ENCODE assay signal across 8 cellular contexts in genomic region chr1:92953491-92953890, GRCh38. TPM values are rescaled to one million over a fixed set of nuclear protein-coding genes. Genes with fewer than 3 reads are reported as not detected.
DNase-seq lines count a peak whose midpoint lies in the region; ATAC-seq, FAIRE-seq and TF ChIP-seq lines count a peak whose summit lies in the region.

No MANE protein-coding gene starts in this region.

- H3K4me1 ChIP-seq in kidney (ENCODE audit: control insufficient read depth in 1 of 2, insufficient read depth in 1 of 2, low read depth in 1 of 2, low read length in 2 of 2) = peaks cover 7% of the 10 kb centered on the region in 2 donors

- peak; percentile 72 for ATAC-seq in GM21423 (IDR thresholded peaks at IDR 0.05; ENCODE audit: unreplicated experiment)
- peak; percentile 58 for ATAC-seq in HG03469 (IDR thresholded peaks at IDR 0.05; ENCODE audit: unreplicated experiment)

- no peaks in the 10 kb centered on the region for H3K9me3 ChIP-seq in kidney (ENCODE audit: control insufficient read depth in 1 of 2, low read length in 2 of 2)

- no peak for TF ChIP-seq POLR2A in GM12891 (IDR thresholded peaks at IDR 0.05; ENCODE audit: low read depth, low read length)

- H3K9ac ChIP-seq in kidney (ENCODE audit: low read length in 2 of 2) = no peak overlapping the region

- DNase-seq in GM12891 (ENCODE audit: insufficient read length, low spot score) (no peak), NCI-H2081 treated with DMSO at 0.1 percent for 48 hours (lab: John Stamatoyannopoulos, UW) (no peak), GDM1 (lab: John Stamatoyannopoulos, UW) (no peak), dermis blood vessel endothelial cell (no peak), kidney (no peak)

- peak overlapping the region; percentile 79 for H3K27ac Mint-ChIP-seq in activated naive CD8-positive, alpha-beta T cell

- H3K4me3 Mint-ChIP-seq in activated naive CD8-positive, alpha-beta T cell = peak overlapping the region; percentile 59

- peaks cover 63% of the 10 kb centered on the region for H3K4me1 Mint-ChIP-seq in activated naive CD8-positive, alpha-beta T cell (ENCODE audit: low read depth)

- no peaks in the 10 kb centered on the region for H3K27me3 Mint-ChIP-seq in activated naive CD8-positive, alpha-beta T cell

- no peak overlapping the region for H3K27ac ChIP-seq in kidney (ENCODE audit: low read depth in 2 of 2, low read length in 2 of 2)

- no peaks in the 10 kb centered on the region for H3K9me3 Mint-ChIP-seq in activated naive CD8-positive, alpha-beta T cell (ENCODE audit: low read depth)

- no peak for TF ChIP-seq CTCF in kidney (IDR thresholded peaks at IDR 0.05; ENCODE audit: borderline replicate concordance, extremely low read depth, insufficient read depth)

- intact Hi-C loops in kidney (cut with DNase I) = no loop called here

- no peaks in the 10 kb centered on the region for H3K36me3 ChIP-seq in kidney (ENCODE audit: control insufficient read depth in 1 of 2, insufficient read depth in 2 of 2, low read length in 2 of 2)

- H3K4me3 ChIP-seq in kidney (ENCODE audit: low read length in 2 of 2) = no peak overlapping the region

- no peaks in the 10 kb centered on the region for H3K36me3 Mint-ChIP-seq in activated naive CD8-positive, alpha-beta T cell

- FAIRE-seq in GM12891 (lab: Jason Lieb, UNC) (peak; percentile 92), kidney (lab: Jason Lieb, UNC) (no peak)

TF ChIP-seq in GM12891, 5 proteins besides CTCF, POLR2A, EP300 and RAD21:
- TF ChIP-seq PAX5 (IDR thresholded peaks at IDR 0.05; ENCODE audit: insufficient read depth, low read length, severe bottlenecking) (no peak), SPI1 (IDR thresholded peaks at IDR 0.05; ENCODE audit: low read depth, low read length) (peak; percentile 76), POLR2AphosphoS5 (IDR thresholded peaks at IDR 0.05; ENCODE audit: low read depth, low read length) (no peak), POU2F2 (IDR thresholded peaks at IDR 0.05; ENCODE audit: low read depth, low read length) (no peak), TAF1 (IDR thresholded peaks at IDR 0.05; ENCODE audit: low read depth, low read length) (no peak)
TF ChIP-seq in GM12891: peak in this region for 1.

RNA-seq across cellular contexts. Expression of gene DIPK1A, which starts 7.8 kb away (rescaled TPM):
- polyA plus RNA-seq in GM12891 (2012; ENCODE audit: low read depth, missing spikeins) = 1.7 TPM
- total RNA-seq in dermis blood vessel endothelial cell (0.47 and 0.68 TPM in 2 replicates), kidney (4.0 TPM)
- 6.1 TPM for polyA plus RNA-seq in kidney (ENCODE audit: insufficient read depth, low read depth, low replicate concordance)
